Comparison of ENCODE assay signal across 18 cellular contexts in the genomic region with DNA sequence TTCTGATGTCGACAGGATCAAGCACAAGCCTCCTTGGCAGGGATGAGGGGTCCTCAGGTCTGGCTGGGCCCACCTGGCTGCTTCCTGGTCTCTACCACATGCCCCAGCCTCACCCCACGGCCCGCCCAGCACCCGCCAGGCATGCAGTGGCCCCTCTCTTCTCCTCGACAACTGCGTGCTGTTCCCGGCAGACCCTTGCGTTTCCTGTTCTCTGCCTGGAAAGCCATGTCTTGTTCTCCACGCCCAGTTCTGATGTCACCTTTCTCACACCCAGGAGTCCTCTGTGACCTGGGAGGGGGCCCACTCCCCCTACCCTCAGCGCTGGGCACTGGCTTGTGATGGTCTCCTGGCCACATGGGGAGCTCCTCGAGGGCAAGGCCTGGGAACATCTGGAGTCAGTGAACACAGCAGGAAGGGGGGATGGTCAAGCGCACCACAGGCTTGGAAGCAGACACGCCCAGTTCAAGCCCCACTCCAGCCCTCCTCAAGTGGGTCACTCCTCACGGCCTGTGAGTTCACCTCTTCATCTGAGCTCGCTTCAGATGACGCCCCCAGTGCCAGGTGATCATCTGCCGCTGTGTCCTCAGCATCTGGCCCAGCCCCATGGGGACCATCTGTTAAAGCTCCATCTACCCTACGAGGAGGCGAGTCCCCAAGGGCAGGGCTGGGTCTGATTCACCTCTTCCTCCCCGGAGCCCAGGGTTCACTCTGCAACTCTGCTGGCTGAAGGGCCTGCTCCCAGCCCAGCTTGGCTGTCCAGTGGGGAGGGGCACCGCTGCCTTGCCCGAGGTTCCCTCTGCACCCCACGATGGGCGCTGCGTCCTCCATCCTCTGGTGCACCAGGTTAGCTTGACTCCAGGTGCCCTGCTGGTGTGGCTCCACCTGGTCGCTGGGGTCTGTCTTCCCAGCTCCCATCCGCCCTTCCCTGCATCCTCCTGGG.
"Had no signal": no experiment of that assay in that cellular context is flagged by ENCODE, and none has a peak within 500 bp of the region (broad histone marks: within the 10 kb centered on the region; RNA-seq: fewer than 3 reads in every experiment).

No MANE protein-coding gene starts in this region.

- H3K4me1 Mint-ChIP-seq: activated CD4-positive, alpha-beta T cell treated with anti-CD3 and anti-CD28 coated beads, Interleukin-2, amount 10 ng/mL, durations not matched to agents 24 days and 14 days; stimulated activated naive B cell treated with anti-CD40 and anti-IgM and Interleukin-4, amounts not matched to agents 10 μg/mL and 1 μg/mL and 100 μg/mL, for 72 hours had no signal

- H3K4me3 ChIP-seq: ascending aorta, lung, sigmoid colon, thoracic aorta, upper lobe of right lung had no signal

- H3K27me3 ChIP-seq: ascending aorta, neutrophil, sigmoid colon, upper lobe of right lung had no signal

- H3K36me3 ChIP-seq: ascending aorta, neutrophil, sigmoid colon, thoracic aorta, upper lobe of right lung had no signal

- ATAC-seq: activated CD8-positive, alpha-beta T cell treated with anti-CD3 and anti-CD28 coated beads, Interleukin-2, amount 10 ng/mL, durations not matched to agents 7 days and 5 days; left lobe of liver; stimulated activated naive B cell treated with anti-CD40 and anti-IgM and Interleukin-4, amounts not matched to agents 10 μg/mL and 1 μg/mL and 100 μg/mL, for 72 hours; upper lobe of right lung had no signal

- H3K9me3 ChIP-seq: ascending aorta, neutrophil, sigmoid colon, thoracic aorta, upper lobe of right lung had no signal

- H3K36me3 Mint-ChIP-seq: activated naive CD4-positive, alpha-beta T cell treated with anti-CD3 and anti-CD28 coated beads, Interleukin-2, amount 10 ng/mL, durations not matched to agents 7 days and 5 days; stimulated activated naive B cell treated with anti-CD40 and anti-IgM and Interleukin-4, amounts not matched to agents 10 μg/mL and 1 μg/mL and 100 μg/mL, for 72 hours had no signal

- H3K27me3 Mint-ChIP-seq: activated CD4-positive, alpha-beta T cell treated with anti-CD3 and anti-CD28 coated beads, Interleukin-2, amount 10 ng/mL, durations not matched to agents 24 days and 14 days had no signal

- H3K4me3 Mint-ChIP-seq: activated CD4-positive, alpha-beta T cell treated with anti-CD3 and anti-CD28 coated beads, Interleukin-2, amount 10 ng/mL, durations not matched to agents 24 days and 14 days; activated CD8-positive, alpha-beta T cell treated with anti-CD3 and anti-CD28 coated beads, Interleukin-2, amount 10 ng/mL, durations not matched to agents 7 days and 5 days; activated naive CD4-positive, alpha-beta T cell treated with anti-CD3 and anti-CD28 coated beads, Interleukin-2, amount 10 ng/mL, durations not matched to agents 7 days and 5 days; activated T-cell treated with anti-CD3 and anti-CD28 coated beads, Interleukin-2, amount 50 U/mL, for 24 hours; stimulated activated naive B cell treated with anti-CD40 and anti-IgM and Interleukin-4, amounts not matched to agents 10 μg/mL and 1 μg/mL and 100 μg/mL, for 72 hours had no signal

- H3K9me3 Mint-ChIP-seq: activated CD4-positive, alpha-beta T cell treated with anti-CD3 and anti-CD28 coated beads, Interleukin-2, amount 10 ng/mL, durations not matched to agents 24 days and 14 days; activated naive CD4-positive, alpha-beta T cell treated with anti-CD3 and anti-CD28 coated beads, Interleukin-2, amount 10 ng/mL, durations not matched to agents 7 days and 5 days had no signal

- H3K27ac Mint-ChIP-seq: activated CD4-positive, alpha-beta T cell treated with anti-CD3 and anti-CD28 coated beads, Interleukin-2, amount 10 ng/mL, durations not matched to agents 24 days and 14 days; activated CD8-positive, alpha-beta T cell treated with anti-CD3 and anti-CD28 coated beads, Interleukin-2, amount 10 ng/mL, durations not matched to agents 7 days and 5 days; activated naive CD4-positive, alpha-beta T cell treated with anti-CD3 and anti-CD28 coated beads, Interleukin-2, amount 10 ng/mL, durations not matched to agents 7 days and 5 days; activated T-cell treated with anti-CD3 and anti-CD28 coated beads, Interleukin-2, amount 50 U/mL, for 24 hours; stimulated activated naive B cell treated with anti-CD40 and anti-IgM and Interleukin-4, amounts not matched to agents 10 μg/mL and 1 μg/mL and 100 μg/mL, for 72 hours had no signal

- H3K27ac ChIP-seq: ascending aorta, parathyroid adenoma, sigmoid colon, thoracic aorta, upper lobe of right lung had no signal

- H3K4me1 ChIP-seq: ascending aorta, parathyroid adenoma, sigmoid colon, upper lobe of right lung had no signal

- DNase-seq: activated CD4-positive, alpha-beta T cell treated with anti-CD3 and anti-CD28 coated beads, Interleukin-2, amount 10 ng/mL, durations not matched to agents 24 days and 14 days; activated CD8-positive, alpha-beta T cell treated with anti-CD3 and anti-CD28 coated beads, Interleukin-2, amount 10 ng/mL, durations not matched to agents 7 days and 5 days; activated naive CD4-positive, alpha-beta T cell treated with anti-CD3 and anti-CD28 coated beads, Interleukin-2, amount 10 ng/mL, durations not matched to agents 7 days and 5 days; activated T-cell treated with anti-CD3 and anti-CD28 coated beads, Interleukin-2, amount 50 U/mL, for 24 hours; cortex of kidney; effector CD4-positive, alpha-beta T cell; head of caudate nucleus; sigmoid colon; stimulated activated naive B cell treated with anti-CD40 and anti-IgM and Interleukin-4, amounts not matched to agents 10 μg/mL and 1 μg/mL and 100 μg/mL, for 72 hours; T-helper 1 cell; T-helper 9 cell had no signal
